In genomic region chr20:12764053-12764452, GRCh38 we compare ENCODE assay signal across 26 cellular contexts.
"Had no signal": no experiment of that assay in that cellular context is flagged by ENCODE, and none has a peak within 500 bp of the region (broad histone marks: within the 10 kb centered on the region; RNA-seq: fewer than 3 reads in every experiment).

No MANE protein-coding gene starts in this region.

- H3K9me3 Mint-ChIP-seq: mesothelial cell of epicardium; natural killer cell treated with Interleukin-12 subunit alpha and Interleukin-12 subunit beta and Interleukin-15 and Interleukin-18, amount 100 ng/mL, for 72 hours; type B pancreatic cell had no signal

- DNase-seq: dorsolateral prefrontal cortex; effector CD4-positive, alpha-beta T cell; foreskin fibroblast; gastrocnemius medialis; head of caudate nucleus; kidney; mesenchymal stem cell; mucosa of descending colon; naive B cell; right cardiac atrium; sigmoid colon; stimulated activated CD4-positive, alpha-beta T cell treated with anti-CD3 and anti-CD28 coated beads, Interleukin-2, amount 100 ng/mL, for 24 hours; stimulated activated CD4-positive, alpha-beta T cell treated with anti-CD3 and anti-CD28 coated beads, Interleukin-4, amount 100 ng/mL, for 24 hours; stimulated activated naive CD4-positive, alpha-beta T cell treated with Interleukin-2 at 50 U/mL for 16 hours; stomach; tibial artery had no signal

- H3K27ac Mint-ChIP-seq: mesothelial cell of epicardium; naive B cell; natural killer cell treated with Interleukin-12 subunit alpha and Interleukin-12 subunit beta and Interleukin-15 and Interleukin-18, amount 100 ng/mL, for 72 hours; stimulated activated effector memory CD8-positive, alpha-beta T cell treated with anti-CD3 and anti-CD28 coated beads, Interleukin-12 subunit alpha, Interleukin-12 subunit beta, amount 100 ng/mL, for 72 hours; type B pancreatic cell had no signal

- H3K4me3 ChIP-seq: dorsolateral prefrontal cortex, gastrocnemius medialis, lung, mucosa of descending colon, prostate gland, sigmoid colon, stomach, tibial artery had no signal

- H3K36me3 Mint-ChIP-seq: mesothelial cell of epicardium; naive B cell; natural killer cell treated with Interleukin-12 subunit alpha and Interleukin-12 subunit beta and Interleukin-15 and Interleukin-18, amount 100 ng/mL, for 72 hours; stimulated activated effector memory CD8-positive, alpha-beta T cell treated with anti-CD3 and anti-CD28 coated beads, Interleukin-12 subunit alpha, Interleukin-12 subunit beta, amount 100 ng/mL, for 72 hours; type B pancreatic cell had no signal

- H3K27me3 Mint-ChIP-seq: naive B cell; natural killer cell treated with Interleukin-12 subunit alpha and Interleukin-12 subunit beta and Interleukin-15 and Interleukin-18, amount 100 ng/mL, for 72 hours had no signal

- H3K27me3 ChIP-seq: gastrocnemius medialis, sigmoid colon, stomach, tibial artery had no signal

- H3K36me3 ChIP-seq: gastrocnemius medialis, prostate gland, sigmoid colon, stomach, tibial artery had no signal

- H3K4me3 Mint-ChIP-seq: mesothelial cell of epicardium; naive B cell; natural killer cell treated with Interleukin-12 subunit alpha and Interleukin-12 subunit beta and Interleukin-15 and Interleukin-18, amount 100 ng/mL, for 72 hours; neural crest cell; stimulated activated effector memory CD8-positive, alpha-beta T cell treated with anti-CD3 and anti-CD28 coated beads, Interleukin-12 subunit alpha, Interleukin-12 subunit beta, amount 100 ng/mL, for 72 hours; type B pancreatic cell had no signal

- H3K9me3 ChIP-seq: gastrocnemius medialis, mucosa of descending colon, prostate gland, sigmoid colon, tibial artery had no signal

- H3K4me1 Mint-ChIP-seq: naive B cell; neural crest cell; stimulated activated effector memory CD8-positive, alpha-beta T cell treated with anti-CD3 and anti-CD28 coated beads, Interleukin-12 subunit alpha, Interleukin-12 subunit beta, amount 100 ng/mL, for 72 hours had no signal

- H3K4me1 ChIP-seq: gastrocnemius medialis, prostate gland had no signal

- ATAC-seq: esophagus mucosa; gastrocnemius medialis; left lobe of liver; mucosa of descending colon; natural killer cell treated with Interleukin-12 subunit alpha and Interleukin-12 subunit beta and Interleukin-15 and Interleukin-18, amount 100 ng/mL, for 72 hours; right cardiac atrium; stimulated activated effector memory CD8-positive, alpha-beta T cell treated with anti-CD3 and anti-CD28 coated beads, Interleukin-12 subunit alpha, Interleukin-12 subunit beta, amount 100 ng/mL, for 72 hours had no signal

- H3K27ac ChIP-seq: epithelial cell of prostate, gastrocnemius medialis, prostate gland, sigmoid colon, stomach, tibial artery had no signal
